In the genomic region with DNA sequence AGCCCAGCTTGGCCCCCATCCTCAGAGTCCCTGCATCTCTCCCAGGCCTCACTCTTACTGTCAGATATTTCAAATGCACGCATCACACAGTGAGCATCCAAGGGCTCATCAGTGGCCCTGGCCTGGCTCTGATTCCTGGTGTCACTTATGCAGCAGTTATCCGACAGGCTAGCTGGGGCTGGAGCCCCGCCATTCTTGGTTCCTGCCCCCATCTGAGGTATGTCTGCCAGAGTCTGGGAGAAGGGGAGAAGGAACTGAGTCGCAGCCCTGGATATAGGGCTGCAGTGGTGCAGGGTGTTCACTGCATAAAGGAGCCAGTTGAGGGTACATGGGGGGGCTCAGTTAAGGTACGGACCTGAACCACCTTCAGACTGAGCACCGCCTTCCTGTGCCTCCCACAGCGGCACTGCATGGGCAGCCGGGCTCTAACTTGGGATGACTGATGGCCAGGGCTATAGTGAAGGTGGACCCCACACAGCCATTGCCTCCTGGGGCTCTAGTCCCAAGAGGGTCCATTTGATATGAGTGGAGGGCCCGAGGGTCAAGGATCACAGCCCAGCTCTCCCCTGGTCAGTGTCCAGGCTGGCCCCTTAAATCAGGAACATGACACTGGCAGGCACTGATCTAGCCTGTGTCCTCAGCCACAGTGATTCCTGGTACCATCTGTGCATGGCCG, we compare ENCODE assay signal across 1 cellular context.
TF ChIP-seq lines count a peak whose summit lies in the region.

No MANE protein-coding gene starts in this region.

TF ChIP-seq in HepG2, 621 proteins besides CTCF, POLR2A, EP300 and RAD21 (continued from another document):
- TF ChIP-seq, protein P1, sequence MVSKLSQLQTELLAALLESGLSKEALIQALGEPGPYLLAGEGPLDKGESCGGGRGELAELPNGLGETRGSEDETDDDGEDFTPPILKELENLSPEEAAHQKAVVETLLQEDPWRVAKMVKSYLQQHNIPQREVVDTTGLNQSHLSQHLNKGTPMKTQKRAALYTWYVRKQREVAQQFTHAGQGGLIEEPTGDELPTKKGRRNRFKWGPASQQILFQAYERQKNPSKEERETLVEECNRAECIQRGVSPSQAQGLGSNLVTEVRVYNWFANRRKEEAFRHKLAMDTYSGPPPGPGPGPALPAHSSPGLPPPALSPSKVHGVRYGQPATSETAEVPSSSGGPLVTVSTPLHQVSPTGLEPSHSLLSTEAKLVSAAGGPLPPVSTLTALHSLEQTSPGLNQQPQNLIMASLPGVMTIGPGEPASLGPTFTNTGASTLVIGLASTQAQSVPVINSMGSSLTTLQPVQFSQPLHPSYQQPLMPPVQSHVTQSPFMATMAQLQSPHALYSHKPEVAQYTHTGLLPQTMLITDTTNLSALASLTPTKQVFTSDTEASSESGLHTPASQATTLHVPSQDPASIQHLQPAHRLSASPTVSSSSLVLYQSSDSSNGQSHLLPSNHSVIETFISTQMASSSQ (IDR thresholded peaks at IDR 0.05; ENCODE audit: low read depth), result no peak
- TF ChIP-seq, protein P1 (CRISPR knock-in tag; IDR thresholded peaks at IDR 0.05; ENCODE audit: borderline replicate concordance), result no peak
- TF ChIP-seq DR1 (CRISPR knock-in tag; IDR thresholded peaks at IDR 0.05) (no peak), KDM1A (CRISPR knock-in tag; IDR thresholded peaks at IDR 0.05) (no peak)
